In the genomic region with DNA sequence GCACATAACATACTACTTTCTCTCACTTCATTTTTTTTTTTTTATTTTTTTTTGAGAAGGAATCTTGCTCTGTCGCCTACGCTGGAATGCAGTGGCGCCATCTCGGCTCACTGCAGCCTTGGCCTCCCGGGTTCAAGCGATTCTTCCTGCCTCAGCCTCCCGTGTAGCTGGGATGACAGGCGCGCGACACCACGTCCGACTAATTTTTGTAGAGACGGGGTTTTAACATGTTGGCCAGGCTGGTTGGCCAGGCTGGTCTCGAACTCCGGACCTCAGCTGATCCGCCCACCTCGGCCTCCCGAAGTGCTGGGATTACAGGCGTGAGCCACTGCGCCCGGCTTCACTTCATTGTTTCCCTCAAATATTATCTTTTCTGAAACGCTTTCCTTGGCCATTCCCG, we compare ENCODE assay signal across 8 cellular contexts. TPM values are rescaled to one million over a fixed set of nuclear protein-coding genes. Genes with fewer than 3 reads are reported as not detected.
A peak's percentile ranks its signal among the peaks of the same experiment; 100 is the strongest.
DNase-seq lines count a peak whose midpoint lies in the region; ATAC-seq and TF ChIP-seq lines count a peak whose summit lies in the region.
"Had no signal": no experiment of that assay in that cellular context is flagged by ENCODE, and none has a peak within 500 bp of the region (broad histone marks: within the 10 kb centered on the region; RNA-seq: fewer than 3 reads in every experiment).

No MANE protein-coding gene starts in this region.

- H3K9me3 ChIP-seq in WERI-Rb-1 (ENCODE audit: severe bottlenecking) (no peaks in the 10 kb centered on the region), gastroesophageal sphincter (no peaks in the 10 kb centered on the region)
- H3K9me3 ChIP-seq: uterus had no signal

- TF ChIP-seq POLR2A in gastroesophageal sphincter (IDR thresholded peaks at IDR 0.05): no peak

- H3K4me3 ChIP-seq in HL-60 (replicated peaks; ENCODE audit: insufficient read depth, low read length) (peak overlapping the region; percentile 91), WERI-Rb-1 (ENCODE audit: low read depth, low read length) (peak overlapping the region; percentile 82), gastroesophageal sphincter (peak overlapping the region; percentile 68 to 100), skin epidermis (peak overlapping the region in 4 of 7 experiments; percentile 64 to 87 (median 75))

- H3K36me3 ChIP-seq in WERI-Rb-1: peaks cover 44% of the 10 kb centered on the region
- peaks cover 3 to 53% of the 10 kb centered on the region in 2 donors for H3K36me3 ChIP-seq in gastroesophageal sphincter
- H3K36me3 ChIP-seq: uterus had no signal

- no peak for ATAC-seq in gastroesophageal sphincter

- no peak for DNase-seq in HL-60 (ENCODE audit: low read depth in 1 of 2, low spot score in 1 of 2)
- DNase-seq in WERI-Rb-1: no peak
- no peak for DNase-seq in RKO (ENCODE audit: low spot score)
- DNase-seq in cerebellum (ENCODE audit: low spot score): no peak
- no peak for DNase-seq in globus pallidus (ENCODE audit: low spot score)

- H3K27ac ChIP-seq in HL-60 (replicated peaks) (no peak overlapping the region), WERI-Rb-1 (no peak overlapping the region), gastroesophageal sphincter (peak overlapping the region in 1 of 4 donors; percentile 84), skin epidermis (peak overlapping the region in 1 of 21 experiments; percentile 95)

- no peak for TF ChIP-seq EP300 in gastroesophageal sphincter (IDR thresholded peaks at IDR 0.05)

- H3K4me1 ChIP-seq in gastroesophageal sphincter: peaks cover 0 to 27% (median 12%) of the 10 kb centered on the region in 3 donors

- TF ChIP-seq CTCF in HL-60 (IDR thresholded peaks at IDR 0.05; ENCODE audit: insufficient read depth, low read length): no peak
- no peak for TF ChIP-seq CTCF in WERI-Rb-1 (IDR thresholded peaks at IDR 0.05; ENCODE audit: low read depth, low read length)
- no peak for TF ChIP-seq CTCF in gastroesophageal sphincter (IDR thresholded peaks at IDR 0.05)

- WGBS in gastroesophageal sphincter (ENCODE audit: low coverage in 1 of 2), 2 donors: 80 to 84% methylated on average over 3 to 23 of the region's 23 CpGs

- H3K27me3 ChIP-seq in HL-60 (ENCODE audit: insufficient read depth, poor library complexity, severe bottlenecking) (no peaks in the 10 kb centered on the region), WERI-Rb-1 (ENCODE audit: insufficient read depth, low read depth, severe bottlenecking) (no peaks in the 10 kb centered on the region), gastroesophageal sphincter (no peaks in the 10 kb centered on the region)
- H3K27me3 ChIP-seq: uterus had no signal

RNA-seq across cellular contexts. Expression of gene PEX19, which starts 0.6 kb away (rescaled TPM):
- 10 to 100 TPM; 50.0 to 96.8 (median 61.1) TPM for total RNA-seq in gastroesophageal sphincter
- 42.1 TPM for total RNA-seq in cerebellum

RNA-seq across cellular contexts. Expression of gene DCAF8, which starts 23.2 kb away (rescaled TPM):
- total RNA-seq in gastroesophageal sphincter: 100 to 1,000 TPM; 154 to 211 (median 159) TPM
- 108 TPM for total RNA-seq in cerebellum

RNA-seq across cellular contexts. Expression of gene COPA, which starts 57.5 kb away (rescaled TPM):
- total RNA-seq in gastroesophageal sphincter (100 to 1,000 TPM in 2 of 4 donors, 10 to 100 TPM in 2; 92.3 to 127 (median 111) TPM), cerebellum (124 TPM)

RNA-seq across cellular contexts. Expression of gene NCSTN, which starts 57.7 kb away (rescaled TPM):
- total RNA-seq in gastroesophageal sphincter: 10 to 100 TPM; 41.5 to 49.2 (median 47.5) TPM
- 34.4 TPM for total RNA-seq in cerebellum
